ENCODE assay signal across 26 cellular contexts in the genomic region with DNA sequence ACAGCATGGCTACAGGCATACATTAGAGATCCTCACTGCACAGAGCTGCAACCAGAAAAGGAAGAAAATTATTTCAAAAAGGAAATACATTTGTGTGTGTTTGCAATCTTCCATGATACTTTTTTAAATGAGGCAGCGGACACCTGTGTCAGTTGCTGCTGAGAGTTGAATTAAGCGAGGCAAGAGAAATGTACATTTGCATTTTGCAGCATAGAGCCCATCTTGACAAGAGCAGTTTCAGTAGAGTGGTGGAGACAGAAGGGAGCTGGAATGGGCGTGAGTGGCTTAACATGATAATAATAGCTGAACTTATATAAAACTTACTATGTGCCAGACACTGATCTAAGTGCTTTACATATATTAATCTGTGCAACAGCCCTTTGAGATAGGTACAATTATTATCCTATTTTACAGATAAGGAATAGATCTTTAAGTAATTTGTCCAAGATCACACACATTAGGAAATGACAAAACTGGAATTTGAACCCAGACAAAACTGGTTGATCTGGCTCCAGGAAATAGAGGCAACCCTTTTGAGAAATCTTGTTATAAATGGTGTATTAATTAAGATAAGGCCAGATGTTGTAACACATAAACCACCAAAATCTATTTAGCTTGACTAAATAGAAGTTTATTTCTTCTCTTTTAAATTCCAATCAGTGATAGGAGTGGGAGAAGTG.
"Had no signal": no experiment of that assay in that cellular context is flagged by ENCODE, and none has a peak within 500 bp of the region (broad histone marks: within the 10 kb centered on the region; RNA-seq: fewer than 3 reads in every experiment).

No MANE protein-coding gene starts in this region.

- DNase-seq: activated CD4-positive, alpha-beta memory T cell treated with anti-CD3 and anti-CD28 coated beads for 36 hours; activated CD4-positive, alpha-beta T cell treated with anti-CD3 and anti-CD28 coated beads, Interleukin-2, amount 10 ng/mL, durations not matched to agents 7 days and 5 days; activated CD4-positive, CD25-positive, alpha-beta regulatory T cell; activated gamma-delta T cell treated with Interleukin-2 at 50 U/mL for 16 hours; activated naive CD4-positive, alpha-beta T cell treated with anti-CD3 and anti-CD28 coated beads, Interleukin-2, amount 50 U/mL, for 16 hours; activated naive CD8-positive, alpha-beta T cell treated with anti-CD3 and anti-CD28 coated beads, Interleukin-2, amount 10 ng/mL, durations not matched to agents 7 days and 5 days; activated T-cell treated with anti-CD3 and anti-CD28 coated beads, Interleukin-2, amount 50 U/mL, for 72 hours; adrenal gland; anterior cingulate cortex; cerebellar nuclear complex; Kasumi-1; NCI-H1048; NCI-H1930; NCI-H2171 treated with DMSO at 0.1 percent for 48 hours; NCI-H510A; NCI-H82; NK-92 treated with Interleukin-12 subunit alpha and Interleukin-12 subunit beta, amount 100 ng/mL, for 24 hours; OCI-M1; Right ventricle myocardium superior; SJCRH30; SK-N-SH; T-helper 1 cell had no signal

- H3K27ac Mint-ChIP-seq: activated CD4-positive, alpha-beta memory T cell treated with anti-CD3 and anti-CD28 coated beads for 36 hours; activated CD4-positive, alpha-beta T cell treated with anti-CD3 and anti-CD28 coated beads, Interleukin-2, amount 10 ng/mL, durations not matched to agents 7 days and 5 days; activated naive CD8-positive, alpha-beta T cell treated with anti-CD3 and anti-CD28 coated beads, Interleukin-2, amount 10 ng/mL, durations not matched to agents 7 days and 5 days; activated T-cell treated with anti-CD3 and anti-CD28 coated beads, Interleukin-2, amount 50 U/mL, for 72 hours; activated T-helper 2 cell treated with anti-CD3 and anti-CD28 coated beads, Interferon-gamma antibody, Interleukin-2, Interleukin-4, amounts not matched to agents 10 μg/mL and 5 μg/mL and 100 μg/mL, durations not matched to agents 14 hours and 24 hours and 36 hours had no signal

- H3K36me3 ChIP-seq: adrenal gland, SJCRH30 had no signal

- ATAC-seq: activated T-cell treated with anti-CD3 and anti-CD28 coated beads, Interleukin-2, amount 50 U/mL, for 72 hours; Panc1 had no signal

- H3K4me3 Mint-ChIP-seq: activated CD4-positive, alpha-beta memory T cell treated with anti-CD3 and anti-CD28 coated beads for 36 hours; activated CD4-positive, alpha-beta T cell treated with anti-CD3 and anti-CD28 coated beads, Interleukin-2, amount 10 ng/mL, durations not matched to agents 7 days and 5 days; activated naive CD8-positive, alpha-beta T cell treated with anti-CD3 and anti-CD28 coated beads, Interleukin-2, amount 10 ng/mL, durations not matched to agents 7 days and 5 days; activated T-cell treated with anti-CD3 and anti-CD28 coated beads, Interleukin-2, amount 50 U/mL, for 72 hours had no signal

- H3K9me3 Mint-ChIP-seq: activated CD4-positive, alpha-beta T cell treated with anti-CD3 and anti-CD28 coated beads, Interleukin-2, amount 10 ng/mL, durations not matched to agents 7 days and 5 days; activated naive CD8-positive, alpha-beta T cell treated with anti-CD3 and anti-CD28 coated beads, Interleukin-2, amount 10 ng/mL, durations not matched to agents 7 days and 5 days; activated T-cell treated with anti-CD3 and anti-CD28 coated beads, Interleukin-2, amount 50 U/mL, for 72 hours; activated T-helper 2 cell treated with anti-CD3 and anti-CD28 coated beads, Interferon-gamma antibody, Interleukin-2, Interleukin-4, amounts not matched to agents 10 μg/mL and 5 μg/mL and 100 μg/mL, durations not matched to agents 14 hours and 24 hours and 36 hours had no signal

- H3K4me2 ChIP-seq: SK-N-SH had no signal

- H3K27me3 ChIP-seq: adrenal gland had no signal

- H3K4me1 ChIP-seq: adrenal gland had no signal

- H3K9ac ChIP-seq: SK-N-SH had no signal

- H3K9me3 ChIP-seq: adrenal gland, SJCRH30, SK-N-SH had no signal

- H3K4me3 ChIP-seq: adrenal gland, SJCRH30 had no signal

- H3K27ac ChIP-seq: adrenal gland, RWPE1, SJCRH30, VCaP had no signal

- H3K36me3 Mint-ChIP-seq: activated CD4-positive, alpha-beta memory T cell treated with anti-CD3 and anti-CD28 coated beads for 36 hours; activated naive CD8-positive, alpha-beta T cell treated with anti-CD3 and anti-CD28 coated beads, Interleukin-2, amount 10 ng/mL, durations not matched to agents 7 days and 5 days had no signal

- H3K4me1 Mint-ChIP-seq: activated CD4-positive, alpha-beta T cell treated with anti-CD3 and anti-CD28 coated beads, Interleukin-2, amount 10 ng/mL, durations not matched to agents 7 days and 5 days; activated naive CD8-positive, alpha-beta T cell treated with anti-CD3 and anti-CD28 coated beads, Interleukin-2, amount 10 ng/mL, durations not matched to agents 7 days and 5 days had no signal
